ENCODE assay signal across 8 cellular contexts in genomic region chr22:44567846-44568493, GRCh38.
DNase-seq lines count a peak whose midpoint lies in the region; ATAC-seq and TF ChIP-seq lines count a peak whose summit lies in the region.

No MANE protein-coding gene starts in this region.

- H3K4me1 ChIP-seq in DND-41 (ENCODE audit: insufficient read depth, low read length), result no peaks in the 10 kb centered on the region
- H3K4me1 ChIP-seq in Loucy (ENCODE audit: insufficient read depth, low read length, poor library complexity, severe bottlenecking), result no peaks in the 10 kb centered on the region

- H3K4me2 ChIP-seq in DND-41 (ENCODE audit: insufficient read depth, low read length), result no peak overlapping the region
- H3K4me2 ChIP-seq in Loucy (ENCODE audit: low read depth, low read length, poor library complexity, severe bottlenecking), result no peak overlapping the region

- no peak for ATAC-seq in DND-41 (ENCODE audit: insufficient read depth, low read depth)
- no peak for ATAC-seq in HG03097 (IDR thresholded peaks at IDR 0.05; ENCODE audit: low FRiP score, unreplicated experiment)
- ATAC-seq in HG02610 (IDR thresholded peaks at IDR 0.05; ENCODE audit: unreplicated experiment), result no peak

- DNase-seq in DND-41, result peak; percentile 45
- peak; percentile 9 for DNase-seq in activated CD8-positive, alpha-beta memory T cell treated with anti-CD3 and anti-CD28 coated beads, Interleukin-2, amount 50 U/mL, for 24 hours (ENCODE audit: extremely low read depth)
- DNase-seq in fibroblast of gingiva (ENCODE audit: low read depth), result peak; percentile 32
- peak; percentile 51 for DNase-seq in stimulated activated CD4-positive, alpha-beta T cell treated with anti-CD3 and anti-CD28 coated beads, Interleukin-12 subunit alpha, Interleukin-12 subunit beta, amount 100 ng/mL, for 4 hours
- DNase-seq in GM19238 (ENCODE audit: insufficient read length, low spot score), result no peak

- H3K9ac ChIP-seq in DND-41 (ENCODE audit: low read depth, low read length) (no peak overlapping the region), Loucy (ENCODE audit: low read depth, low read length, poor library complexity, severe bottlenecking) (no peak overlapping the region)

- no peaks in the 10 kb centered on the region for H3K9me2 ChIP-seq in Loucy (replicated peaks; ENCODE audit: low read depth, low read length)

- H3K27ac ChIP-seq in DND-41 (ENCODE audit: low read length), result no peak overlapping the region

- H4K20me1 ChIP-seq in DND-41 (ENCODE audit: insufficient read depth, low read length) (no peaks in the 10 kb centered on the region), Loucy (ENCODE audit: insufficient read depth, low read length, poor library complexity, severe bottlenecking) (no peaks in the 10 kb centered on the region)

- no peaks in the 10 kb centered on the region for H3K9me3 ChIP-seq in DND-41 (ENCODE audit: insufficient read depth, low read length, severe bottlenecking)
- 0 out of 2 replicates have a peak, but pooled peaks cover 6% of the 10 kb centered on the region for H3K9me3 ChIP-seq in Loucy (ENCODE audit: insufficient read depth, low read depth, low read length)

- H3K4me3 ChIP-seq in DND-41 (ENCODE audit: low read depth in 1 of 2, low read length in 2 of 2), result no peak overlapping the region
- no peak overlapping the region for H3K4me3 ChIP-seq in Loucy (ENCODE audit: low read length, poor library complexity, severe bottlenecking)

- peak; percentile 58 for TF ChIP-seq CTCF in DND-41 (IDR thresholded peaks at IDR 0.05; ENCODE audit: borderline replicate concordance, extremely low read depth, low read length, poor library complexity, severe bottlenecking)
- TF ChIP-seq CTCF in Loucy (conservative IDR thresholded peaks at IDR 0.05; ENCODE audit: low read length), result peak; percentile 70

- H2AFZ ChIP-seq in DND-41 (ENCODE audit: low read depth, low read length) (no peak overlapping the region), Loucy (ENCODE audit: low read length) (no peak overlapping the region)

- H3K79me2 ChIP-seq in DND-41 (ENCODE audit: insufficient read depth, low read length) (no peaks in the 10 kb centered on the region), Loucy (ENCODE audit: insufficient read depth, low read length) (no peaks in the 10 kb centered on the region)

- no peaks in the 10 kb centered on the region for H3F3A ChIP-seq in Loucy (ENCODE audit: low read depth)

- H3K36me3 ChIP-seq in DND-41 (ENCODE audit: insufficient read depth, low read length), result no peaks in the 10 kb centered on the region
- no peaks in the 10 kb centered on the region for H3K36me3 ChIP-seq in Loucy (ENCODE audit: insufficient read depth, low read length)

- H3K27me3 ChIP-seq in DND-41 (ENCODE audit: insufficient read depth, low read length, poor library complexity) (no peaks in the 10 kb centered on the region), Loucy (ENCODE audit: insufficient read depth, low read length, poor library complexity, severe bottlenecking) (no peaks in the 10 kb centered on the region)
